8 cellular contexts compared by ENCODE assay signal in the genomic region with DNA sequence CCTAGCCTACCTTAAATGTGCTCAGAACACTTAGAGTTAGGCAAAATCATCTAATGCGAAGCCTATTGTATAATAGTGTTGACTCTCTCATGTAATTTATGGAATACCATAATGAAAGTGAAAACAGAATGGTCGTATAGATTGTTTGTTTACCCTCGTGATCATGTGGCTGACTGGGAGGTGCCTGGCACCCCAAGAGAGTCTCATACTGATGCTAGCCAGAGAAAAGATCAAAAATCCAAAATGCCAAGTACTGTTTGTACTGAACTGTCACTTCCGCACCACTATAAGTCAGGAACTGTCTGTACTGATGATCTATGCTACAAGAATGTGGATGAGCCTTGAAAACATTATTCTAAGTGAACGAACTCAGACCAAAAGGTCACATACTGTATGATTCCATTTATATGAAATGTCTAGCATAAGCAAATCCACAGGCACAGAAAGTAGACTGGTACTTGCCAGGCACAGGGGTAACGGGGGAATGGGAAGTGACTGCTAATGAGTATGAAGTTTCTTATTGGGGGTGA. TPM values are rescaled to one million over a fixed set of nuclear protein-coding genes. Genes with fewer than 3 reads are reported as not detected.
DNase-seq lines count a peak whose midpoint lies in the region; ATAC-seq and TF ChIP-seq lines count a peak whose summit lies in the region.

No MANE protein-coding gene starts in this region.

- H3K4me3 Mint-ChIP-seq in endothelial cell (ENCODE audit: unreplicated experiment) (peak overlapping the region; percentile 70), naive B cell (peak overlapping the region in 5 of 8 donors; percentile 20 to 42 (median 30))

- H3K27ac Mint-ChIP-seq in endothelial cell (ENCODE audit: unreplicated experiment) (peak overlapping the region; percentile 76), naive B cell (peak overlapping the region; percentile 73 to 90 (median 80))

- H3K27me3 Mint-ChIP-seq in endothelial cell (ENCODE audit: unreplicated experiment) (peaks cover 6% of the 10 kb centered on the region), naive B cell (no peaks in the 10 kb centered on the region)

- peaks cover 0 to 84% (median 11%) of the 10 kb centered on the region in 4 donors for H3K4me1 ChIP-seq in Peyer's patch

- H3K36me3 ChIP-seq in Peyer's patch: peaks cover 0 to 19% (median 0%) of the 10 kb centered on the region in 3 donors

- DNase-seq in EH (ENCODE audit: low read depth): peak; percentile 98
- DNase-seq in Peyer's patch: peak in 2 of 3 donors; percentile 64 to 69
- DNase-seq in endothelial cell (ENCODE audit: low spot score): no peak
- DNase-seq in naive B cell: no peak
- DNase-seq in stimulated activated CD4-positive, alpha-beta T cell treated with anti-CD3 and anti-CD28 coated beads, Interleukin-15, amount 100 ng/mL, for 24 hours: no peak
- no peak for DNase-seq in GOT3 (lab: John Stamatoyannopoulos, UW)
- DNase-seq in iPS-NIHi11 (ENCODE audit: low spot score): no peak

- H3K9me3 Mint-ChIP-seq in endothelial cell (ENCODE audit: unreplicated experiment) (no peaks in the 10 kb centered on the region), naive B cell (no peaks in the 10 kb centered on the region)

- H3K9me3 ChIP-seq in Peyer's patch: no peaks in the 10 kb centered on the region

- TF ChIP-seq CTCF in Peyer's patch (IDR thresholded peaks at IDR 0.05) (peak in 2 of 6 experiments; percentile 30 to 42), endothelial cell (IDR thresholded peaks at IDR 0.05; ENCODE audit: unreplicated experiment) (no peak)

- peaks cover 50% of the 10 kb centered on the region for H3K4me1 Mint-ChIP-seq in endothelial cell (ENCODE audit: unreplicated experiment)
- peaks cover 32 to 60% (median 48%) of the 10 kb centered on the region in 3 donors for H3K4me1 Mint-ChIP-seq in naive B cell

- H3K36me3 Mint-ChIP-seq in endothelial cell (ENCODE audit: low read depth, unreplicated experiment) (peaks cover 45% of the 10 kb centered on the region), naive B cell (peaks cover 23 to 29% of the 10 kb centered on the region in 2 donors)

- TF ChIP-seq POLR2A in Peyer's patch (IDR thresholded peaks at IDR 0.05): peak in 1 of 2 donors; percentile 44

- H3K27ac ChIP-seq in Peyer's patch: peak overlapping the region; percentile 43 to 92 (median 81)

- H3K4me3 ChIP-seq in Peyer's patch: peak overlapping the region in 2 of 4 donors; percentile 20 to 26

- no peaks in the 10 kb centered on the region for H3K27me3 ChIP-seq in Peyer's patch

- ATAC-seq in naive B cell (ENCODE audit: low read depth in 2 of 2) (peak in 1 of 2 donors; percentile 37), HG03378 (IDR thresholded peaks at IDR 0.05; ENCODE audit: unreplicated experiment) (no peak)

RNA-seq across cellular contexts. Expression of gene ZMYND8, which starts 22.4 kb away (rescaled TPM):
- total RNA-seq in Peyer's patch: 100 to 1,000 TPM in 1 of 4 donors, 10 to 100 TPM in 3; 51.3 to 106 (median 94.0) TPM
- total RNA-seq in endothelial cell (ENCODE audit: unreplicated experiment): 109 TPM
- polyA plus RNA-seq in naive B cell (ENCODE audit: low read depth in 6 of 6): 10 to 100 TPM in 4 of 6 donors, 1 to 10 TPM in 2; 2.7 to 22.7 (median 12.1) TPM

Comparison
In these comparisons a context has a peak if more than half of its experiments do, and no peak if none do; other contexts are left out.
1. DNase-seq: peak in EH (single experiment) and Peyer's patch (2 of 3); none in endothelial cell (single experiment), naive B cell (single experiment), stimulated activated CD4-positive, alpha-beta T cell treated with anti-CD3 and anti-CD28 coated beads, Interleukin-15, amount 100 ng/mL, for 24 hours (single experiment), GOT3 (single experiment) and iPS-NIHi11 (single experiment).